18 cellular contexts compared by ENCODE assay signal in genomic region chr7:141884544-141885227, GRCh38. TPM values are rescaled to one million over a fixed set of nuclear protein-coding genes. Genes with fewer than 3 reads are reported as not detected.
A peak's percentile ranks its signal among the peaks of the same experiment; 100 is the strongest.
DNase-seq lines count a peak whose midpoint lies in the region; ATAC-seq and TF ChIP-seq lines count a peak whose summit lies in the region.
"Had no signal": no experiment of that assay in that cellular context is flagged by ENCODE, and none has a peak within 500 bp of the region (broad histone marks: within the 10 kb centered on the region; RNA-seq: fewer than 3 reads in every experiment).

No MANE protein-coding gene starts in this region.

- no peak overlapping the region for H3K4me3 ChIP-seq in hepatocyte
- H3K4me3 ChIP-seq: thoracic aorta had no signal

- no peaks in the 10 kb centered on the region for H3K79me2 ChIP-seq in hepatocyte

- no peaks in the 10 kb centered on the region for H4K20me1 ChIP-seq in hepatocyte (ENCODE audit: insufficient read depth, poor library complexity, severe bottlenecking)

- 93% methylated on average over 5 of the region's 5 CpGs for WGBS in hepatocyte (ENCODE audit: low lambda C conversion rate, missing lambda C conversion rate)

- no peaks in the 10 kb centered on the region for H3K36me3 Mint-ChIP-seq in stimulated activated effector memory CD8-positive, alpha-beta T cell treated with anti-CD3 and anti-CD28 coated beads, Interleukin-12 subunit alpha, Interleukin-12 subunit beta, amount 100 ng/mL, for 72 hours

- no peaks in the 10 kb centered on the region for H3K27me3 ChIP-seq in hepatocyte

- H3K4me1 Mint-ChIP-seq in stimulated activated effector memory CD8-positive, alpha-beta T cell treated with anti-CD3 and anti-CD28 coated beads, Interleukin-12 subunit alpha, Interleukin-12 subunit beta, amount 100 ng/mL, for 72 hours, result no peaks in the 10 kb centered on the region
- H3K4me1 Mint-ChIP-seq: central memory CD8-positive, alpha-beta T cell; H9 had no signal

- ATAC-seq in GM21723 (IDR thresholded peaks at IDR 0.05; ENCODE audit: unreplicated experiment) (peak; percentile 89), HG03432 (IDR thresholded peaks at IDR 0.05; ENCODE audit: unreplicated experiment) (peak; percentile 91)
- ATAC-seq in stimulated activated effector memory CD8-positive, alpha-beta T cell treated with anti-CD3 and anti-CD28 coated beads, Interleukin-12 subunit alpha, Interleukin-12 subunit beta, amount 100 ng/mL, for 72 hours, result peak; percentile 47
- ATAC-seq: activated CD8-positive, alpha-beta T cell treated with anti-CD3 and anti-CD28 coated beads for 36 hours had no signal

- H3K4me2 ChIP-seq in hepatocyte, result no peak overlapping the region

- H3K27ac Mint-ChIP-seq in stimulated activated effector memory CD8-positive, alpha-beta T cell treated with anti-CD3 and anti-CD28 coated beads, Interleukin-12 subunit alpha, Interleukin-12 subunit beta, amount 100 ng/mL, for 72 hours, result no peak overlapping the region
- H3K27ac Mint-ChIP-seq: activated CD8-positive, alpha-beta T cell treated with anti-CD3 and anti-CD28 coated beads for 36 hours; activated naive CD4-positive, alpha-beta T cell treated with anti-CD3 and anti-CD28 coated beads for 36 hours; H9 had no signal

- no peak overlapping the region for H3K4me3 Mint-ChIP-seq in stimulated activated effector memory CD8-positive, alpha-beta T cell treated with anti-CD3 and anti-CD28 coated beads, Interleukin-12 subunit alpha, Interleukin-12 subunit beta, amount 100 ng/mL, for 72 hours
- H3K4me3 Mint-ChIP-seq: activated CD8-positive, alpha-beta T cell treated with anti-CD3 and anti-CD28 coated beads for 36 hours; activated naive CD4-positive, alpha-beta T cell treated with anti-CD3 and anti-CD28 coated beads for 36 hours; central memory CD8-positive, alpha-beta T cell; H9 had no signal

- no peaks in the 10 kb centered on the region for H3K4me1 ChIP-seq in hepatocyte (ENCODE audit: insufficient read depth)

- DNase-seq in SIG-M5 treated with dmso at 0.1 percent for 504 hours (lab: John Stamatoyannopoulos, UW; ENCODE audit: unreplicated experiment) (peak; percentile 54), SIG-M5 (lab: John Stamatoyannopoulos, UW) (no peak), Kasumi-1 (lab: John Stamatoyannopoulos, UW) (no peak), NCI-H2196 (lab: John Stamatoyannopoulos, UW; ENCODE audit: unreplicated experiment) (no peak), hepatocyte (ENCODE audit: low spot score) (no peak)
- no peak for DNase-seq in stimulated activated effector memory CD8-positive, alpha-beta T cell treated with anti-CD3 and anti-CD28 coated beads, Interleukin-12 subunit alpha, Interleukin-12 subunit beta, amount 100 ng/mL, for 72 hours (ENCODE audit: low spot score in 2 of 2)
- DNase-seq: 8988T; activated CD8-positive, alpha-beta T cell treated with anti-CD3 and anti-CD28 coated beads for 36 hours; activated naive CD4-positive, alpha-beta T cell treated with anti-CD3 and anti-CD28 coated beads for 36 hours; H9; midbrain; NCI-H1436 had no signal

- peaks cover 3% of the 10 kb centered on the region for H3K9me3 Mint-ChIP-seq in stimulated activated effector memory CD8-positive, alpha-beta T cell treated with anti-CD3 and anti-CD28 coated beads, Interleukin-12 subunit alpha, Interleukin-12 subunit beta, amount 100 ng/mL, for 72 hours
- H3K9me3 Mint-ChIP-seq: central memory CD8-positive, alpha-beta T cell had no signal

- no peak overlapping the region for H3K27ac ChIP-seq in hepatocyte
- H3K27ac ChIP-seq: thoracic aorta had no signal

- no peaks in the 10 kb centered on the region for H3K36me3 ChIP-seq in hepatocyte (replicated peaks; ENCODE audit: insufficient read depth, low read depth)
- H3K36me3 ChIP-seq: thoracic aorta had no signal

- TF ChIP-seq CTCF in hepatocyte (IDR thresholded peaks at IDR 0.05; ENCODE audit: poor library complexity), result no peak

- no peak overlapping the region for H2AFZ ChIP-seq in hepatocyte

- no peaks in the 10 kb centered on the region for H3K9me2 ChIP-seq in hepatocyte (replicated peaks; ENCODE audit: insufficient read depth)

- no peaks in the 10 kb centered on the region for H3K9me3 ChIP-seq in hepatocyte (ENCODE audit: low read depth)
- H3K9me3 ChIP-seq: thoracic aorta had no signal

RNA-seq across cellular contexts. Expression of gene OR9A4, which starts 31.5 kb away (rescaled TPM):
- not detected in 2 replicates for total RNA-seq in hepatocyte
- not detected in 2 replicates for polyA plus RNA-seq in hepatocyte
- total RNA-seq: activated CD8-positive, alpha-beta T cell treated with anti-CD3 and anti-CD28 coated beads for 36 hours; activated naive CD4-positive, alpha-beta T cell treated with anti-CD3 and anti-CD28 coated beads for 36 hours; H9; thoracic aorta had no signal
- polyA plus RNA-seq: esophagus had no signal

RNA-seq across cellular contexts. Expression of gene PRSS37, which starts 43.4 kb away (rescaled TPM):
- total RNA-seq in hepatocyte, result not detected in 2 replicates
- polyA plus RNA-seq in hepatocyte, result 0.13 TPM in 1 of 2 replicates, not detected in the other
- total RNA-seq: activated CD8-positive, alpha-beta T cell treated with anti-CD3 and anti-CD28 coated beads for 36 hours; activated naive CD4-positive, alpha-beta T cell treated with anti-CD3 and anti-CD28 coated beads for 36 hours; H9; renal cortical epithelial cell; thoracic aorta had no signal
- polyA plus RNA-seq: esophagus had no signal
